In genomic region chr9:136545065-136545965, GRCh38 we compare ENCODE assay signal across 8 cellular contexts. TPM values are rescaled to one million over a fixed set of nuclear protein-coding genes. Genes with fewer than 3 reads are reported as not detected.
DNase-seq lines count a peak whose midpoint lies in the region; ATAC-seq and TF ChIP-seq lines count a peak whose summit lies in the region.

No MANE protein-coding gene starts in this region.

- ATAC-seq in HG03558 (IDR thresholded peaks at IDR 0.05; ENCODE audit: extremely low read depth, unreplicated experiment), result peak; percentile 4
- ATAC-seq in natural killer cell treated with Interleukin-12 subunit alpha and Interleukin-12 subunit beta and Interleukin-15 and Interleukin-18, amount 100 ng/mL, for 72 hours, result peak; percentile 56 to 72
- ATAC-seq in HG03457 (IDR thresholded peaks at IDR 0.05; ENCODE audit: unreplicated experiment), result no peak

- peak overlapping the region; percentile 30 for H3K27ac ChIP-seq in cardiac muscle cell
- peak overlapping the region; percentile 76 for H3K27ac ChIP-seq in effector memory CD4-positive, alpha-beta T cell (ENCODE audit: insufficient read depth, low read length, poor library complexity, severe bottlenecking)

- H3K4me1 Mint-ChIP-seq in natural killer cell treated with Interleukin-12 subunit alpha and Interleukin-12 subunit beta and Interleukin-15 and Interleukin-18, amount 100 ng/mL, for 72 hours (ENCODE audit: low read depth in 2 of 2), result peaks cover 14 to 24% of the 10 kb centered on the region in 2 donors

- no peaks in the 10 kb centered on the region for H3K9me3 Mint-ChIP-seq in natural killer cell treated with Interleukin-12 subunit alpha and Interleukin-12 subunit beta and Interleukin-15 and Interleukin-18, amount 100 ng/mL, for 72 hours

- H3K9me3 ChIP-seq in cardiac muscle cell (ENCODE audit: low read depth), result no peaks in the 10 kb centered on the region
- no peaks in the 10 kb centered on the region for H3K9me3 ChIP-seq in effector memory CD4-positive, alpha-beta T cell (ENCODE audit: control insufficient read depth, low read length)

- no peaks in the 10 kb centered on the region for H3K36me3 Mint-ChIP-seq in natural killer cell treated with Interleukin-12 subunit alpha and Interleukin-12 subunit beta and Interleukin-15 and Interleukin-18, amount 100 ng/mL, for 72 hours

- no peaks in the 10 kb centered on the region for H3K36me3 ChIP-seq in cardiac muscle cell
- H3K36me3 ChIP-seq in effector memory CD4-positive, alpha-beta T cell (ENCODE audit: control insufficient read depth, insufficient read depth, low read length), result no peaks in the 10 kb centered on the region

- peak overlapping the region; percentile 18 to 31 for H3K27ac Mint-ChIP-seq in natural killer cell treated with Interleukin-12 subunit alpha and Interleukin-12 subunit beta and Interleukin-15 and Interleukin-18, amount 100 ng/mL, for 72 hours

- no peak for DNase-seq in cardiac muscle cell (ENCODE audit: low read depth in 1 of 2, low spot score in 1 of 2)
- DNase-seq in cardiac septum (ENCODE audit: low spot score), result no peak
- peak; percentile 48 to 60 for DNase-seq in activated CD4-positive, alpha-beta T cell treated with anti-CD3 and anti-CD28 coated beads, Interleukin-2, amount 50 U/mL, for 24 hours (ENCODE audit: low read depth in 1 of 2, low spot score in 1 of 2)
- peak; percentile 33 to 42 (median 42) for DNase-seq in effector memory CD4-positive, alpha-beta T cell
- DNase-seq in natural killer cell treated with Interleukin-12 subunit alpha and Interleukin-12 subunit beta and Interleukin-15 and Interleukin-18, amount 100 ng/mL, for 72 hours (ENCODE audit: low spot score), result peak; percentile 80
- DNase-seq in ureter (ENCODE audit: low spot score), result peak; percentile 65

- H3K4me3 ChIP-seq in cardiac muscle cell, result peak overlapping the region; percentile 99
- peak overlapping the region; percentile 88 for H3K4me3 ChIP-seq in effector memory CD4-positive, alpha-beta T cell (ENCODE audit: insufficient read depth, low read depth, low read length, poor library complexity, severe bottlenecking)

- H3K4me1 ChIP-seq in cardiac muscle cell (ENCODE audit: low read depth), result peaks cover 9% of the 10 kb centered on the region
- peaks cover 33% of the 10 kb centered on the region for H3K4me1 ChIP-seq in effector memory CD4-positive, alpha-beta T cell (ENCODE audit: control insufficient read depth, insufficient read depth, low read length, poor library complexity, severe bottlenecking)

- intact Hi-C loops in cardiac septum (cut with DNase I), result loop anchor here (5.0 kb wide), 2 partner anchors 58 to 72 kb away; no protein-coding TSS in a partner anchor

- TF ChIP-seq CTCF in cardiac muscle cell (IDR thresholded peaks at IDR 0.05; ENCODE audit: low read depth, low read length), result no peak

- no peaks in the 10 kb centered on the region for H3K27me3 ChIP-seq in cardiac muscle cell
- H3K27me3 ChIP-seq in effector memory CD4-positive, alpha-beta T cell (replicated peaks; ENCODE audit: control insufficient read depth, insufficient read depth, low read length, poor library complexity, severe bottlenecking), result no peaks in the 10 kb centered on the region

- H3K27me3 Mint-ChIP-seq in natural killer cell treated with Interleukin-12 subunit alpha and Interleukin-12 subunit beta and Interleukin-15 and Interleukin-18, amount 100 ng/mL, for 72 hours, result no peaks in the 10 kb centered on the region

- peak overlapping the region; percentile 81 for H3K4me3 Mint-ChIP-seq in natural killer cell treated with Interleukin-12 subunit alpha and Interleukin-12 subunit beta and Interleukin-15 and Interleukin-18, amount 100 ng/mL, for 72 hours

RNA-seq across cellular contexts. Expression of gene NOTCH1, which starts 0.5 kb away (rescaled TPM):
- total RNA-seq in cardiac muscle cell (17.8 and 20.9 TPM in 2 replicates), cardiac septum (29.7 TPM), ureter (134 TPM)
- 7.1 and 7.3 TPM in 2 replicates for polyA plus RNA-seq in cardiac muscle cell
- total RNA-seq in natural killer cell treated with Interleukin-12 subunit alpha and Interleukin-12 subunit beta and Interleukin-15 and Interleukin-18, amount 100 ng/mL, for 72 hours, result 10 to 100 TPM; 57.3 to 85.0 TPM

Comparison
In these comparisons a context has a peak if more than half of its experiments do, and no peak if none do; other contexts are left out.
1. DNase-seq: peak in activated CD4-positive, alpha-beta T cell treated with anti-CD3 and anti-CD28 coated beads, Interleukin-2, amount 50 U/mL, for 24 hours (2 of 2), effector memory CD4-positive, alpha-beta T cell (3 of 3), natural killer cell treated with Interleukin-12 subunit alpha and Interleukin-12 subunit beta and Interleukin-15 and Interleukin-18, amount 100 ng/mL, for 72 hours (single experiment) and ureter (single experiment); none in cardiac muscle cell (0 of 2) and cardiac septum (single experiment).